Comparison of ENCODE assay signal across 7 cellular contexts in the genomic region with DNA sequence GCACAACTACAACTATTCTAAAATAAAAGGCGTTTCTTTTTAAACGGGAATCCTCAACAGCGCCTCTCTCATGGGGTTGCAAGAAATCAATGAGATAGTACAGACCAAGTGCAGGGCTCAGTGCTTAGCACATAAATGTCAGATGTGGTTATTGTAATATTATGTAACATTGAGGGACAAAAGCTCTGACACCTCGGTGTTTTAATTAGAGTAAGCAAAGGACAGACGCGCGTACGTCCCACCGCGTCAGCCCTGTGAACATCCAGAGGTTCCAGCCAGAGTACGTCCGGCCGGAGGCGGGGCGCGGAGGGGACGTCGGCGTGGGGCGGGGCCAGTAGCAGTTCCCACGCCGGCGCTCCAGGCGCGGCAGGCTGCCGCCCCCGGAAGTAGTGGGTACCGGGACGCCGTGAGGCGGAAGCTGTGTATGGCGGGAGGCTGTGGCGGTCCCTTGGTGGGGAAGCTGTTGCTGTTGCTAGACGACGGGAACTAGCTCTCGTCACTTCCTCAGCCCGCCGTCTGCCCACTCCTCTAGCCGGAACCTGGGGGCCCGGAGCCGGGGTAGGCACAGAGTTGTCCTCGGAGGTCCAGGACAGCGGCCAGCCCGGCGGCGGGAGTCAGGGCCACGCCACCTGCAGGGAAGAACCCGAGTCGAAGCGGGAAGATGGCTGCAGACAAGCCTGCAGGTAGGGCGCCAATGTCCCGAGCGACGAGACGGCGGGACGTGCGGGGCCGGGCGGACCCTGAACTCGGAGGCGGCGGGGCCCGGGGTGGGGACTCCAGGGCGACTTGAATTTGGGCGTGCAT. TPM values are rescaled to one million over a fixed set of nuclear protein-coding genes. Genes with fewer than 3 reads are reported as not detected.
DNase-seq lines count a peak whose midpoint lies in the region; ATAC-seq and TF ChIP-seq lines count a peak whose summit lies in the region.

A gene with protein sequence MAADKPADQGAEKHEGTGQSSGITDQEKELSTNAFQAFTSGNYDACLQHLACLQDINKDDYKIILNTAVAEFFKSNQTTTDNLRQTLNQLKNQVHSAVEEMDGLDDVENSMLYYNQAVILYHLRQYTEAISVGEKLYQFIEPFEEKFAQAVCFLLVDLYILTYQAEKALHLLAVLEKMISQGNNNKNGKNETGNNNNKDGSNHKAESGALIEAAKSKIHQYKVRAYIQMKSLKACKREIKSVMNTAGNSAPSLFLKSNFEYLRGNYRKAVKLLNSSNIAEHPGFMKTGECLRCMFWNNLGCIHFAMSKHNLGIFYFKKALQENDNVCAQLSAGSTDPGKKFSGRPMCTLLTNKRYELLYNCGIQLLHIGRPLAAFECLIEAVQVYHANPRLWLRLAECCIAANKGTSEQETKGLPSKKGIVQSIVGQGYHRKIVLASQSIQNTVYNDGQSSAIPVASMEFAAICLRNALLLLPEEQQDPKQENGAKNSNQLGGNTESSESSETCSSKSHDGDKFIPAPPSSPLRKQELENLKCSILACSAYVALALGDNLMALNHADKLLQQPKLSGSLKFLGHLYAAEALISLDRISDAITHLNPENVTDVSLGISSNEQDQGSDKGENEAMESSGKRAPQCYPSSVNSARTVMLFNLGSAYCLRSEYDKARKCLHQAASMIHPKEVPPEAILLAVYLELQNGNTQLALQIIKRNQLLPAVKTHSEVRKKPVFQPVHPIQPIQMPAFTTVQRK (plus strand): TSS at position 389 of the 804 bp plus-strand sequence. CDS start 273 bp downstream, at position 662.

- ATAC-seq in GM18511 (IDR thresholded peaks at IDR 0.05; ENCODE audit: unreplicated experiment) (peak; percentile 98), HG03039 (IDR thresholded peaks at IDR 0.05; ENCODE audit: unreplicated experiment) (peak; percentile 99)

- H3K36me3 ChIP-seq in hepatocyte (replicated peaks; ENCODE audit: insufficient read depth, low read depth), result no peaks in the 10 kb centered on the region

- peaks cover 41% of the 10 kb centered on the region for H3K79me2 ChIP-seq in hepatocyte

- no peaks in the 10 kb centered on the region for H3K9me3 ChIP-seq in hepatocyte (ENCODE audit: low read depth)

- peak within 1 kb of the TSS; percentile 80 for H3K4me3 ChIP-seq in hepatocyte

- H3K9me2 ChIP-seq in hepatocyte (replicated peaks; ENCODE audit: insufficient read depth), result no peaks in the 10 kb centered on the region

- peaks cover 6% of the 10 kb centered on the region for H3K4me1 ChIP-seq in hepatocyte (ENCODE audit: insufficient read depth)

- peak within 1 kb of the TSS; percentile 83 for H3K27ac ChIP-seq in hepatocyte

- peak; percentile 27 for TF ChIP-seq CTCF in hepatocyte (IDR thresholded peaks at IDR 0.05; ENCODE audit: poor library complexity)

- DNase-seq in NCI-H2081 (lab: John Stamatoyannopoulos, UW) (peak; percentile 94 to 95), T1000 (lab: John Stamatoyannopoulos, UW) (peak; percentile 93), astrocyte of the hippocampus (ENCODE audit: low read depth, low spot score) (peak; percentile 98), hepatocyte (ENCODE audit: low spot score) (peak; percentile 98), renal cortical epithelial cell (ENCODE audit: low read depth) (peak; percentile 83)

- WGBS in hepatocyte (ENCODE audit: low lambda C conversion rate, missing lambda C conversion rate), result 1% methylated on average over 51 of the region's 66 CpGs

- peak within 1 kb of the TSS; percentile 87 for H3K4me2 ChIP-seq in hepatocyte

- no peaks in the 10 kb centered on the region for H3K27me3 ChIP-seq in hepatocyte

- H2AFZ ChIP-seq in hepatocyte, result peak within 1 kb of the TSS; percentile 81

- no peaks in the 10 kb centered on the region for H4K20me1 ChIP-seq in hepatocyte (ENCODE audit: insufficient read depth, poor library complexity, severe bottlenecking)

RNA-seq across cellular contexts. Expression of the gene that starts here (rescaled TPM):
- total RNA-seq in hepatocyte, result 24.5 and 31.9 TPM in 2 replicates
- polyA plus RNA-seq in hepatocyte, result 14.7 and 21.3 TPM in 2 replicates
- 21.7 and 24.3 TPM in 2 replicates for total RNA-seq in renal cortical epithelial cell

Comparison
In these comparisons a context has a peak if more than half of its experiments do, and no peak if none do; other contexts are left out.
1. Peak in every context shown above with its lines: DNase-seq, ATAC-seq, H3K4me3 ChIP-seq and H3K27ac ChIP-seq.